ENCODE assay signal across 1 cellular context in genomic region chr15:74383286-74383685, GRCh38.
TF ChIP-seq lines count a peak whose summit lies in the region.

No MANE protein-coding gene starts in this region.

TF ChIP-seq in HCT116, 20 proteins besides CTCF, POLR2A, EP300 and RAD21 (continued from another document):
- TF ChIP-seq REST (IDR thresholded peaks at IDR 0.05; ENCODE audit: low read depth) (no peak), JUND (IDR thresholded peaks at IDR 0.05) (no peak), TCF7L2 (IDR thresholded peaks at IDR 0.05; ENCODE audit: borderline replicate concordance, extremely low read depth, insufficient read depth, insufficient read length) (no peak), CEBPB (IDR thresholded peaks at IDR 0.05; ENCODE audit: low read depth) (no peak)
